In genomic region chr1:43139295-43139694, GRCh38 we compare ENCODE assay signal across 5 cellular contexts. TPM values are rescaled to one million over a fixed set of nuclear protein-coding genes. Genes with fewer than 3 reads are reported as not detected.
"Had no signal": no experiment of that assay in that cellular context is flagged by ENCODE, and none has a peak within 500 bp of the region (broad histone marks: within the 10 kb centered on the region; RNA-seq: fewer than 3 reads in every experiment).

No MANE protein-coding gene starts in this region.

RNA-seq across cellular contexts. Expression of gene CFAP57, which starts 32.8 kb away (rescaled TPM):
- total RNA-seq: naive thymus-derived CD8-positive, alpha-beta T cell; right lobe of liver; smooth muscle cell; spleen had no signal
- polyA plus RNA-seq: naive thymus-derived CD4-positive, alpha-beta T cell had no signal
